Comparison of ENCODE assay signal across 29 cellular contexts in the genomic region with DNA sequence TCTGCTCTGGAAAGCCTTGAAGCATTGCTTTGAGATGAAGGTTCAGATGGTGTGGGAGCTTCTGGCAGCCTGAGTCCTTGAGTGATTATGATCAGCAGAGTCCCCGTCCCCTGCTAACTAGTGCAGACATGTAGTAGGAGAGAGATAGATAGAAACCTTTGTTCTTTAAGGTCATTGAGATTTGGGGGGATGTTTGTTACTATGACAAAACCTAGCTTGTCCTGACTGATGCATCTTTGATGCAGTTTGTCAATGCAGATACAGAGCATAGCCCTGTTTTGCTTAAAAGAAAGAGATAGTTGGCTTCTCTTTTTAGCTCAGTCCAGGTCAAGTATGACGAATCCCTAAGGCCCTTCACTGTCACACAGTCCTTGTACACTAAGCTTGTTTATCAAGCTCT.
DNase-seq lines count a peak whose midpoint lies in the region; ATAC-seq, FAIRE-seq and TF ChIP-seq lines count a peak whose summit lies in the region.
"Had no signal": no experiment of that assay in that cellular context is flagged by ENCODE, and none has a peak within 500 bp of the region (broad histone marks: within the 10 kb centered on the region; RNA-seq: fewer than 3 reads in every experiment).

No MANE protein-coding gene starts in this region.

- 0% methylated on average over 2 of the region's 2 CpGs for WGBS in HepG2 (ENCODE audit: low lambda C conversion rate)
- WGBS in right lobe of liver (ENCODE audit: insufficient coverage, low coverage, low lambda C conversion rate, missing lambda C conversion rate) = 81% methylated on average over 2 of the region's 2 CpGs

- H3K27ac ChIP-seq in HepG2 (ENCODE audit: extremely low read length, insufficient read depth, low read length) (no peak overlapping the region), right lobe of liver (no peak overlapping the region)
- H3K27ac ChIP-seq: 22Rv1; A549; BLaER1; BLaER1 treated with 17β-estradiol and CSF1 and Interleukin-3, amounts not matched to agents 10 nM and 100 nM; C4-2B had no signal

- no peak overlapping the region for H3K9ac ChIP-seq in HepG2 (ENCODE audit: insufficient read depth, low read depth, low read length)
- H3K9ac ChIP-seq: BLaER1; BLaER1 treated with 17β-estradiol and CSF1 and Interleukin-3, amounts not matched to agents 10 nM and 100 nM had no signal

- no peak for TF ChIP-seq RAD21 in HepG2 (CRISPR knock-in tag; IDR thresholded peaks at IDR 0.05)

- DNase-seq in HepG2 (ENCODE audit: low spot score) = no peak
- no peak for DNase-seq in right lobe of liver
- DNase-seq: 8988T; ACHN; AML-193; BE2C; C1 segment of cervical spinal cord; Caco-2; Calu3; CD4-positive, alpha-beta memory T cell; CD4-positive, alpha-beta T cell; CD4-positive, CD25-positive, alpha-beta regulatory T cell; CD8-positive, alpha-beta memory T cell; CD8-positive, alpha-beta T cell; COR-L47; DMS 273 treated with DMSO at 0.1 percent for 48 hours; DMS153; DMS53; DMS79; DMS79 treated with DMSO at 0.1 percent for 48 hours; DND-41; EL had no signal

- in situ Hi-C loops in HepG2 (cut with HindIII; ENCODE audit: extremely low pct_ligation_motif_present, low pct_unique_long_range_greater_than_20kb) = no loop called here

- intact Hi-C loops in HepG2 (cut with micrococcal nuclease; ENCODE audit: unreplicated experiment) = no loop called here
- intact Hi-C loops in right lobe of liver (cut with DNase I) = no loop called here

- BruUV-seq in HepG2 (replicated peaks; lab: Mats Ljungman, UMichigan) = no TSS peak

- no peak for FAIRE-seq in HepG2 (lab: Jason Lieb, UNC)
- FAIRE-seq: A204.1, A549, D721Med had no signal

- TF ChIP-seq CTCF in HepG2 (CRISPR knock-in tag; IDR thresholded peaks at IDR 0.05) (no peak), right lobe of liver (IDR thresholded peaks at IDR 0.05) (no peak)

- POLR2A ChIA-PET in HepG2 (lab: Yijun Ruan, JAX) = no interaction called here

- no peaks in the 10 kb centered on the region for H4K20me1 ChIP-seq in HepG2 (ENCODE audit: insufficient read depth, low read length)
- H4K20me1 ChIP-seq: BLaER1; BLaER1 treated with 17β-estradiol and CSF1 and Interleukin-3, amounts not matched to agents 10 nM and 100 nM had no signal

- H3K27me3 ChIP-seq in HepG2 (ENCODE audit: control insufficient read depth in 1 of 2, insufficient read depth in 2 of 2, low read length in 2 of 2) (0 out of 5 replicates have a peak, but pooled peaks cover 0 to 3% of the 10 kb centered on the region in 2 experiments), right lobe of liver (no peaks in the 10 kb centered on the region)
- H3K27me3 ChIP-seq: BE2C; BLaER1; BLaER1 treated with 17β-estradiol and CSF1 and Interleukin-3, amounts not matched to agents 10 nM and 100 nM had no signal

- H3K4me3 ChIP-seq in HepG2 (replicated peaks in 1 of 3; ENCODE audit: insufficient read depth in 1 of 3, low read depth in 2 of 3, low read length in 3 of 3) (no peak overlapping the region), right lobe of liver (no peak overlapping the region)
- H3K4me3 ChIP-seq: A549; BLaER1; BLaER1 treated with 17β-estradiol and CSF1 and Interleukin-3, amounts not matched to agents 10 nM and 100 nM had no signal

- H3K9me3 ChIP-seq in HepG2 (ENCODE audit: low read length) (no peaks in the 10 kb centered on the region), right lobe of liver (no peaks in the 10 kb centered on the region)
- H3K9me3 ChIP-seq: A549; BE2C; BLaER1; BLaER1 treated with 17β-estradiol and CSF1 and Interleukin-3, amounts not matched to agents 10 nM and 100 nM; Caco-2 had no signal

- no peak for ATAC-seq in HepG2
- no peak for ATAC-seq in right lobe of liver
- ATAC-seq: A549; CD8-positive, alpha-beta T cell had no signal

- H3K36me3 ChIP-seq in HepG2 (replicated peaks in 1 of 2; ENCODE audit: control insufficient read depth in 1 of 2, insufficient read depth in 2 of 2, low read length in 2 of 2) (no peaks in the 10 kb centered on the region), right lobe of liver (no peaks in the 10 kb centered on the region)
- H3K36me3 ChIP-seq: BE2C; BLaER1; BLaER1 treated with 17β-estradiol and CSF1 and Interleukin-3, amounts not matched to agents 10 nM and 100 nM had no signal

- CTCF ChIA-PET in HepG2 (lab: Yijun Ruan, JAX; ENCODE audit: low intra/inter-chr PET ratio, low total read pairs) = no interaction called here

- TF ChIP-seq EP300 in HepG2 (IDR thresholded peaks at IDR 0.05; ENCODE audit: low read depth in 2 of 2, low read length in 2 of 2) = no peak
- TF ChIP-seq EP300 in HepG2 (CRISPR knock-in tag; IDR thresholded peaks at IDR 0.05; ENCODE audit: borderline replicate concordance) = no peak

- no peaks in the 10 kb centered on the region for H3K4me1 ChIP-seq in HepG2 (ENCODE audit: insufficient read depth, low read length)
- no peaks in the 10 kb centered on the region for H3K4me1 ChIP-seq in right lobe of liver
- H3K4me1 ChIP-seq: A549; BE2C; BLaER1; BLaER1 treated with 17β-estradiol and CSF1 and Interleukin-3, amounts not matched to agents 10 nM and 100 nM; Caco-2 had no signal

- TF ChIP-seq POLR2A in HepG2 (IDR thresholded peaks at IDR 0.05; ENCODE audit: insufficient read depth in 1 of 2, low read depth in 2 of 2, low read length in 2 of 2) = no peak
- TF ChIP-seq POLR2A in right lobe of liver (IDR thresholded peaks at IDR 0.05) = no peak

- H3K79me2 ChIP-seq in HepG2 (ENCODE audit: insufficient read depth, low read length) = no peaks in the 10 kb centered on the region

- H2AFZ ChIP-seq in HepG2 (ENCODE audit: low read length) = no peak overlapping the region

- H3K4me2 ChIP-seq in HepG2 (ENCODE audit: low read depth, low read length) = no peak overlapping the region
- H3K4me2 ChIP-seq: A549; BLaER1; BLaER1 treated with 17β-estradiol and CSF1 and Interleukin-3, amounts not matched to agents 10 nM and 100 nM had no signal

TF ChIP-seq in HepG2, 621 proteins besides CTCF, POLR2A, EP300 and RAD21:
- TF ChIP-seq ZNF12 (CRISPR knock-in tag; IDR thresholded peaks at IDR 0.05) (peak; percentile 88; the same call in 1 of the 2 replicates), RBAK (CRISPR knock-in tag; IDR thresholded peaks at IDR 0.05) (peak; percentile 86; the same call in 1 of the 2 replicates), ZFY (CRISPR knock-in tag; IDR thresholded peaks at IDR 0.05) (no peak)
